In the genomic region with DNA sequence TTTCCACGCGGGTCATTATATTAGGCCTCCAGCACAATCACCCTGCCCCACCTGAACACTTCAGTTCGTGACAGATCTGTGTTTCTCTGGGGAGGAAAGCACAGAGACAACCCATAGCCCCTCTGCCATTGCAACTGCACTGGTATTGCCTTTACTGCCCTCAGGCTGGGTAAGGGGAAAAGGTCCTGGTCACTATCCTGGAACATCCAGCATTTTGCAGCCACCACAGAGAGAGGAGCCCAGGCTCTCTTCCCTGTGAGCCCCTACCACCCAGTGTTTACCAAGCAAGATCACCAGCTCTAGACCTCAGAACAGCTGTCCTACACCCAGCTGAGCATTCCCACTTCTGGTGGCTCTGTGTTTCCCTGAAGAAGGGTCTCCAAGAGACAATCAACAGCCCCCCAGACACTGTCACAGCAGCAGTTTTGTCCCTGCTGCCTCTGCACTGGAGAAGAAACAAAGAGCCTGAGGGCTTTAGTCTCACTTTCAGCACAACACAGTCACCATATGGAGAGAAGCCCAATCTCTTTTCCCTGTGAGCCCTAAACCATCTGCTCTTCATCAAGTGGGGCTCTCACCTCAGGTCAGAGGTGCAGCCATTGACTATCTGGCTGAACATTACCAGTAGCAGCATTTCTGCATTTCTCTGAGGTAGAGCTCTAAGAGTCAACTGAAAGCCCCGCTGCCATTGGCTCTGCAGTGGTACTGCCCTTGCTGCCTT, we compare ENCODE assay signal across 25 cellular contexts.
"Had no signal": no experiment of that assay in that cellular context is flagged by ENCODE, and none has a peak within 500 bp of the region (broad histone marks: within the 10 kb centered on the region; RNA-seq: fewer than 3 reads in every experiment).

No MANE protein-coding gene starts in this region.

- H2AFZ ChIP-seq: parathyroid adenoma had no signal

- H3K9me3 Mint-ChIP-seq: activated CD4-positive, alpha-beta memory T cell treated with anti-CD3 and anti-CD28 coated beads for 36 hours; activated CD4-positive, alpha-beta T cell treated with anti-CD3 and anti-CD28 coated beads, Interleukin-2, amount 10 ng/mL, durations not matched to agents 24 days and 14 days; activated naive CD8-positive, alpha-beta T cell treated with anti-CD3 and anti-CD28 coated beads, Interleukin-2, amount 10 ng/mL, durations not matched to agents 7 days and 5 days; nephron had no signal

- ATAC-seq: left colon; psoas muscle; stimulated activated naive CD8-positive, alpha-beta T cell treated with anti-CD3 and anti-CD28 coated beads, Interleukin-15, Interleukin-2, amounts not matched to agents 100 U/mL and 50 U/mL, for 24 hours had no signal

- H3K27me3 Mint-ChIP-seq: activated CD4-positive, alpha-beta memory T cell treated with anti-CD3 and anti-CD28 coated beads for 36 hours; activated CD4-positive, alpha-beta T cell treated with anti-CD3 and anti-CD28 coated beads, Interleukin-2, amount 10 ng/mL, durations not matched to agents 24 days and 14 days; activated naive CD8-positive, alpha-beta T cell treated with anti-CD3 and anti-CD28 coated beads, Interleukin-2, amount 10 ng/mL, durations not matched to agents 7 days and 5 days had no signal

- H3K27ac Mint-ChIP-seq: activated CD4-positive, alpha-beta memory T cell treated with anti-CD3 and anti-CD28 coated beads for 36 hours; activated CD4-positive, alpha-beta T cell treated with anti-CD3 and anti-CD28 coated beads, Interleukin-2, amount 10 ng/mL, durations not matched to agents 24 days and 14 days; activated naive CD4-positive, alpha-beta T cell treated with anti-CD3 and anti-CD28 coated beads for 36 hours; activated naive CD8-positive, alpha-beta T cell treated with anti-CD3 and anti-CD28 coated beads, Interleukin-2, amount 10 ng/mL, durations not matched to agents 7 days and 5 days; activated T-helper 1 cell treated with anti-CD3 and anti-CD28 coated beads, Interleukin-12 subunit alpha, Interleukin-12 subunit beta, Interleukin-2, Interleukin-4 antibody, amounts not matched to agents 30 ng/mL and 10 ng/mL and 1 ng/mL, durations not matched to agents 14 hours and 24 hours and 36 hours; nephron had no signal

- H3K9ac ChIP-seq: parathyroid adenoma had no signal

- H3K4me3 Mint-ChIP-seq: activated CD4-positive, alpha-beta memory T cell treated with anti-CD3 and anti-CD28 coated beads for 36 hours; activated CD4-positive, alpha-beta T cell treated with anti-CD3 and anti-CD28 coated beads, Interleukin-2, amount 10 ng/mL, durations not matched to agents 24 days and 14 days; activated naive CD4-positive, alpha-beta T cell treated with anti-CD3 and anti-CD28 coated beads for 36 hours; activated naive CD8-positive, alpha-beta T cell treated with anti-CD3 and anti-CD28 coated beads, Interleukin-2, amount 10 ng/mL, durations not matched to agents 7 days and 5 days; activated T-helper 1 cell treated with anti-CD3 and anti-CD28 coated beads, Interleukin-12 subunit alpha, Interleukin-12 subunit beta, Interleukin-2, Interleukin-4 antibody, amounts not matched to agents 30 ng/mL and 10 ng/mL and 1 ng/mL, durations not matched to agents 14 hours and 24 hours and 36 hours; nephron had no signal

- H3K79me2 ChIP-seq: parathyroid adenoma had no signal

- H3K27ac ChIP-seq: brain microvascular endothelial cell, coronary artery, gastroesophageal sphincter, parathyroid adenoma, psoas muscle, right atrium auricular region, testis, transverse colon had no signal

- DNase-seq: activated CD4-positive, alpha-beta memory T cell treated with anti-CD3 and anti-CD28 coated beads for 36 hours; activated CD4-positive, alpha-beta T cell treated with anti-CD3 and anti-CD28 coated beads, Interleukin-2, amount 10 ng/mL, durations not matched to agents 24 days and 14 days; activated CD4-positive, CD25-positive, alpha-beta regulatory T cell treated with anti-CD3 and anti-CD28 coated beads, Interleukin-2, amount 50 U/mL, for 72 hours; activated CD8-positive, alpha-beta memory T cell treated with anti-CD3 and anti-CD28 coated beads, Interleukin-2, amount 50 U/mL, for 4 hours; activated effector memory CD4-positive, alpha-beta T cell treated with anti-CD3 and anti-CD28 coated beads, Interleukin-2, amount 50 U/mL, for 16 hours; activated naive CD4-positive, alpha-beta T cell treated with anti-CD3 and anti-CD28 coated beads for 36 hours; activated naive CD8-positive, alpha-beta T cell treated with anti-CD3 and anti-CD28 coated beads, Interleukin-2, amount 10 ng/mL, durations not matched to agents 7 days and 5 days; activated T-cell treated with anti-CD3 and anti-CD28 coated beads, Interleukin-2, amount 50 U/mL, for 1 hour; brain microvascular endothelial cell; head of caudate nucleus; hippocampal formation; kidney; left colon; mammary epithelial cell; nucleus accumbens; psoas muscle; stimulated activated naive CD8-positive, alpha-beta T cell treated with anti-CD3 and anti-CD28 coated beads, Interleukin-15, Interleukin-2, amounts not matched to agents 100 U/mL and 50 U/mL, for 24 hours; testis; transverse colon had no signal

- H3K4me3 ChIP-seq: coronary artery, gastroesophageal sphincter, psoas muscle, right atrium auricular region, testis, transverse colon had no signal

- H3K36me3 ChIP-seq: brain microvascular endothelial cell, gastroesophageal sphincter, right atrium auricular region, transverse colon had no signal

- H3K4me1 ChIP-seq: gastroesophageal sphincter, parathyroid adenoma, psoas muscle, right atrium auricular region, testis, transverse colon had no signal

- H3K36me3 Mint-ChIP-seq: activated CD4-positive, alpha-beta memory T cell treated with anti-CD3 and anti-CD28 coated beads for 36 hours; activated naive CD8-positive, alpha-beta T cell treated with anti-CD3 and anti-CD28 coated beads, Interleukin-2, amount 10 ng/mL, durations not matched to agents 7 days and 5 days had no signal

- H3K27me3 ChIP-seq: brain microvascular endothelial cell, gastroesophageal sphincter, right atrium auricular region, testis, transverse colon had no signal

- H3K4me1 Mint-ChIP-seq: activated CD4-positive, alpha-beta T cell treated with anti-CD3 and anti-CD28 coated beads, Interleukin-2, amount 10 ng/mL, durations not matched to agents 24 days and 14 days; activated naive CD8-positive, alpha-beta T cell treated with anti-CD3 and anti-CD28 coated beads, Interleukin-2, amount 10 ng/mL, durations not matched to agents 7 days and 5 days; nephron had no signal

- H3K9me3 ChIP-seq: gastroesophageal sphincter, psoas muscle, right atrium auricular region, testis, transverse colon had no signal
